Comparison of ENCODE assay signal across 19 cellular contexts in the genomic region with DNA sequence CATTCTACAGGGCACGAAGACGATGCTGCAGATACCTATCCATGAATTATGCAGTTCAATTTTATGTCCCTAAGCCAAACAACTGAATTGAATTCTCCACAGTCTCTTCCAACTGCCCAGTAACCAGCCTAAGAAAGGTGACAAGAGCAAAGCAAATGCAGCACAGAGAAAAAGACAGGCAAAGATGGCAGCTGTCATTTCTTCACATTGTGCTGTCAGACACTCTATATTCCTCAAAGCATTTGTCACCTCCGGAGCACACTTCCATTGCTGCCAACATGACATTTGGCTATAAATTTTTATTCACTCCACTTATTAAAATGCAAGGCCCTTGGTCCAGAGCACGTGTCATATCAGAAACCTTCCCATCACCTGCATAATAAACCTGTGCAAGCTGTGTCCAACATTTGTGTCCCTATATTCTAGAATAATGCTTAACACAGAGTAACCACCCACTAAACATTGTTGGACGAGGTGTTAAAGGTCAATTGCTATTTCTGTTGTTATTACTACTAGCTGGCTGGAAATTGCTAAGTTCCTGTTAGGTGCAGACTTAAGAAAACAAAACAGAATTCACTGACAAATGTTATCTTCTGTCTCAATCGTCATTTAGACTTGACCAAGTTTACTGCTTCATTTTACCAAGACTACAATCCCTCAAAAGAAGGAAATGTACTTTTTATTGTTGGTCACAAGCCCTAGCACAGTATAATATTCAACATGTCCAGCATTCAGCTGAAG.
DNase-seq lines count a peak whose midpoint lies in the region; ATAC-seq, FAIRE-seq and TF ChIP-seq lines count a peak whose summit lies in the region.
"Had no signal": no experiment of that assay in that cellular context is flagged by ENCODE, and none has a peak within 500 bp of the region (broad histone marks: within the 10 kb centered on the region; RNA-seq: fewer than 3 reads in every experiment).

No MANE protein-coding gene starts in this region.

- H3K4me1 ChIP-seq in gastrocnemius medialis, result peaks cover 45 to 50% of the 10 kb centered on the region in 2 donors

- no peak overlapping the region for H3K4me3 ChIP-seq in gastrocnemius medialis
- H3K4me3 ChIP-seq: sigmoid colon had no signal

- TF ChIP-seq CTCF in Calu3 (IDR thresholded peaks at IDR 0.05; ENCODE audit: unreplicated experiment) (no peak), gastrocnemius medialis (IDR thresholded peaks at IDR 0.05 in 4 of 5, conservative IDR thresholded peaks at IDR 0.05 in 1 of 5) (no peak)

- H3K9me3 Mint-ChIP-seq in Calu3 (ENCODE audit: low read depth, unreplicated experiment), result no peaks in the 10 kb centered on the region
- H3K9me3 Mint-ChIP-seq in immature natural killer cell, result no peaks in the 10 kb centered on the region
- H3K9me3 Mint-ChIP-seq: activated naive CD8-positive, alpha-beta T cell treated with anti-CD3 and anti-CD28 coated beads, Interleukin-2, amount 50 U/mL, for 24 hours had no signal

- H3K27me3 Mint-ChIP-seq in Calu3 (ENCODE audit: unreplicated experiment) (no peaks in the 10 kb centered on the region), immature natural killer cell (ENCODE audit: low read depth in 3 of 3) (peaks cover 2 to 5% (median 4%) of the 10 kb centered on the region in 3 donors)
- H3K27me3 Mint-ChIP-seq: activated naive CD8-positive, alpha-beta T cell treated with anti-CD3 and anti-CD28 coated beads, Interleukin-2, amount 50 U/mL, for 24 hours had no signal

- no peaks in the 10 kb centered on the region for H3K9me3 ChIP-seq in gastrocnemius medialis
- H3K9me3 ChIP-seq: sigmoid colon had no signal

- no peak for TF ChIP-seq POLR2A in gastrocnemius medialis (IDR thresholded peaks at IDR 0.05)

- H3K4me1 Mint-ChIP-seq in Calu3 (ENCODE audit: low read depth, unreplicated experiment) (peaks cover 66% of the 10 kb centered on the region), immature natural killer cell (no peaks in the 10 kb centered on the region)
- H3K4me1 Mint-ChIP-seq: CD8-positive, alpha-beta memory T cell had no signal

- DNase-seq in Calu3, result no peak
- no peak for DNase-seq in left colon
- no peak for DNase-seq in gastrocnemius medialis
- no peak for DNase-seq in kidney glomerular epithelial cell (lab: John Stamatoyannopoulos, UW)
- no peak for DNase-seq in activated CD8-positive, alpha-beta memory T cell treated with anti-CD3 and anti-CD28 coated beads for 24 hours
- DNase-seq in immature natural killer cell, result no peak
- DNase-seq: activated CD4-positive, alpha-beta memory T cell treated with anti-CD3 and anti-CD28 coated beads, Interleukin-2, amount 10 ng/mL, durations not matched to agents 7 days and 5 days; activated naive CD8-positive, alpha-beta T cell treated with anti-CD3 and anti-CD28 coated beads, Interleukin-2, amount 50 U/mL, for 24 hours; CD8-positive, alpha-beta memory T cell; cerebellar nuclear complex; NCI-H1694 treated with DMSO at 0.1 percent for 48 hours; NCI-H82; sigmoid colon; stimulated activated CD4-positive, alpha-beta T cell treated with anti-CD3 and anti-CD28 coated beads, Interleukin-4, amount 100 ng/mL, for 4 hours had no signal

- H3K36me3 Mint-ChIP-seq in Calu3 (ENCODE audit: insufficient read depth, unreplicated experiment) (peaks cover 44% of the 10 kb centered on the region), immature natural killer cell (no peaks in the 10 kb centered on the region)
- H3K36me3 Mint-ChIP-seq: CD8-positive, alpha-beta memory T cell; natural killer cell treated with Interleukin-12 subunit alpha and Interleukin-12 subunit beta and Interleukin-15 and Interleukin-18, amount 100 ng/mL, for 72 hours had no signal

- no peaks in the 10 kb centered on the region for H3K27me3 ChIP-seq in gastrocnemius medialis
- H3K27me3 ChIP-seq: sigmoid colon had no signal

- no TSS peak for BruUV-seq in Calu3 (replicated peaks; lab: Mats Ljungman, UMichigan)

- ATAC-seq in left colon (peak; percentile 61), gastrocnemius medialis (peak; percentile 40 to 47), esophagus mucosa (no peak)
- ATAC-seq: activated naive CD8-positive, alpha-beta T cell treated with anti-CD3 and anti-CD28 coated beads, Interleukin-2, amount 50 U/mL, for 24 hours; natural killer cell treated with Interleukin-12 subunit alpha and Interleukin-12 subunit beta and Interleukin-15 and Interleukin-18, amount 100 ng/mL, for 72 hours; Panc1 had no signal

- CTCF ChIA-PET in Calu3 (lab: Charles Lee), result interaction anchor here (0.5 to 0.7 kb wide), 3 partner anchors 13 to 246 kb away, joined by 3 to 5 read pairs (median 3); no protein-coding TSS in a partner anchor

- peak overlapping the region; percentile 33 to 67 (median 45) for H3K27ac ChIP-seq in gastrocnemius medialis

- intact Hi-C loops in Calu3 (cut with micrococcal nuclease; ENCODE audit: unreplicated experiment) (no loop called here), left colon (cut with DNase I, micrococcal nuclease) (no loop called here), gastrocnemius medialis (cut with DNase I; ENCODE audit: low total_unique reads) (no loop called here)

- peak overlapping the region; percentile 78 for H3K27ac Mint-ChIP-seq in Calu3 (ENCODE audit: unreplicated experiment)
- no peak overlapping the region for H3K27ac Mint-ChIP-seq in immature natural killer cell
- H3K27ac Mint-ChIP-seq: activated CD4-positive, alpha-beta memory T cell treated with anti-CD3 and anti-CD28 coated beads, Interleukin-2, amount 10 ng/mL, durations not matched to agents 7 days and 5 days; activated naive CD8-positive, alpha-beta T cell treated with anti-CD3 and anti-CD28 coated beads, Interleukin-2, amount 50 U/mL, for 24 hours; CD8-positive, alpha-beta memory T cell; natural killer cell treated with Interleukin-12 subunit alpha and Interleukin-12 subunit beta and Interleukin-15 and Interleukin-18, amount 100 ng/mL, for 72 hours had no signal

- H3K36me3 ChIP-seq in gastrocnemius medialis, result no peaks in the 10 kb centered on the region
- H3K36me3 ChIP-seq: sigmoid colon had no signal

- peak; percentile 49 for FAIRE-seq in colon (lab: Jason Lieb, UNC)
- FAIRE-seq: TTC549 had no signal

- in situ Hi-C loops in gastrocnemius medialis (cut with MboI; ENCODE audit: low sequenced_read_pairs in 4 of 4), result no loop called here

- H3K4me3 Mint-ChIP-seq in Calu3 (ENCODE audit: low read depth, unreplicated experiment) (peak overlapping the region; percentile 33), immature natural killer cell (no peak overlapping the region)
- H3K4me3 Mint-ChIP-seq: activated CD4-positive, alpha-beta memory T cell treated with anti-CD3 and anti-CD28 coated beads, Interleukin-2, amount 10 ng/mL, durations not matched to agents 7 days and 5 days; activated naive CD8-positive, alpha-beta T cell treated with anti-CD3 and anti-CD28 coated beads, Interleukin-2, amount 50 U/mL, for 24 hours; CD8-positive, alpha-beta memory T cell; natural killer cell treated with Interleukin-12 subunit alpha and Interleukin-12 subunit beta and Interleukin-15 and Interleukin-18, amount 100 ng/mL, for 72 hours had no signal
